In genomic region chr5:67004730-67005350, GRCh38 we compare ENCODE assay signal across 8 cellular contexts.
DNase-seq lines count a peak whose midpoint lies in the region; ATAC-seq and TF ChIP-seq lines count a peak whose summit lies in the region.

No MANE protein-coding gene starts in this region.

- H3K36me3 ChIP-seq in MG63: no peaks in the 10 kb centered on the region

- H3K9me3 ChIP-seq in MG63: no peaks in the 10 kb centered on the region

- peaks cover 0 to 4% (median 0%) of the 10 kb centered on the region in 3 donors for H3K27me3 Mint-ChIP-seq in naive B cell

- ATAC-seq in naive B cell (ENCODE audit: low read depth in 2 of 2) (no peak), esophagus mucosa (no peak)

- DNase-seq in AG09309 (ENCODE audit: low read depth) (no peak), MG63 (no peak), coronary artery (ENCODE audit: low spot score) (no peak), naive B cell (no peak), inferior parietal cortex (ENCODE audit: extremely low spot score) (no peak), posterior cingulate gyrus (no peak)
- no peak for DNase-seq in stimulated activated CD4-positive, alpha-beta T cell treated with anti-CD3 and anti-CD28 coated beads, Interleukin-4, amount 100 ng/mL, for 4 hours

- H3K36me3 Mint-ChIP-seq in naive B cell: peaks cover 0 to 5% of the 10 kb centered on the region in 2 donors

- intact Hi-C loops in posterior cingulate gyrus (cut with DNase I): no loop called here

- H3K4me1 Mint-ChIP-seq in naive B cell: peaks cover 14 to 24% (median 18%) of the 10 kb centered on the region in 3 donors

- H3K9me3 Mint-ChIP-seq in naive B cell: no peaks in the 10 kb centered on the region

- H3K27me3 ChIP-seq in MG63: 0 out of 2 replicates have a peak, but pooled peaks cover 2% of the 10 kb centered on the region

- H3K27ac Mint-ChIP-seq in naive B cell: peak overlapping the region; percentile 71 to 96 (median 84)

- peak overlapping the region; percentile 87 to 96 (median 94) for H3K4me3 Mint-ChIP-seq in naive B cell

- TF ChIP-seq CTCF in AG09309 (IDR thresholded peaks at IDR 0.05; ENCODE audit: control insufficient read depth, insufficient read depth, low read depth, low read length, missing control alignments) (no peak), coronary artery (IDR thresholded peaks at IDR 0.05) (no peak)

- H3K4me3 ChIP-seq in AG09309 (ENCODE audit: control insufficient read depth, low read depth, low read length) (peak overlapping the region; percentile 60), MG63 (peak overlapping the region; percentile 47), coronary artery (peak overlapping the region; percentile 79)

- peak overlapping the region; percentile 76 to 93 for H3K27ac ChIP-seq in coronary artery
